Comparison of ENCODE assay signal across 1 cellular context in the genomic region with DNA sequence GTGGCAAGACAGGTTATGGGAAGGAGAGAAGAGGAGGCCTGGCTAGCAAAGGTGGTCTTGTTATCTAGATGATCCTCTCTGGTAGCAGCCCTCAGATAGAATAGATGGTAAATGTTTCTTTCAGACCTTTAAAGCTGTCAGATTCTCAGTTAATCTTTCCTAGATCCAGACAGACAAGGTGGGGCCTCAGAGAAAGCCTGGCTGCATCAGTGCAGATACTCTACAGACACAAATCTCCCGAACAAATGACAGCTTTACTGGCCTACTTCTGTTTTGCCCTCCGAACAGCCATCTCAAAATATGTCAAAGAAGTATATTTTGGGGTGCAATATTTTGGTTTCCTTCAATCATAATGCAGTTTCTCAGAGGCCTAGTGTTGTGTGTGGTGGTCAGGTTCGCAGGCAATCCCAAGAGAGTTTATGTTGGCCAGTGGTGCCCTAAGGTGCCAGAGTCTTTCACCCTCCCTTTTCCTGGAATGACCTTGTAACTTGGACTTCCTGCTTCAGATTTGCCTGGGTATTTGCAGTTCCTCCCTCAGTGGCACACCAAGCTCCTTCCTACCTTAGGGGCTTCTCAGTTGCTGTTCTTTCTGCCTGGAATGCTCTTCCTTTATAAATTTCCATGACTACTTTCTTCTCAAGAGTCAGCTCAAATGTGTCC.
TF ChIP-seq lines count a peak whose summit lies in the region.

No MANE protein-coding gene starts in this region.

TF ChIP-seq in GM23338, 12 proteins besides CTCF, POLR2A, EP300 and RAD21:
- TF ChIP-seq, protein P1, sequence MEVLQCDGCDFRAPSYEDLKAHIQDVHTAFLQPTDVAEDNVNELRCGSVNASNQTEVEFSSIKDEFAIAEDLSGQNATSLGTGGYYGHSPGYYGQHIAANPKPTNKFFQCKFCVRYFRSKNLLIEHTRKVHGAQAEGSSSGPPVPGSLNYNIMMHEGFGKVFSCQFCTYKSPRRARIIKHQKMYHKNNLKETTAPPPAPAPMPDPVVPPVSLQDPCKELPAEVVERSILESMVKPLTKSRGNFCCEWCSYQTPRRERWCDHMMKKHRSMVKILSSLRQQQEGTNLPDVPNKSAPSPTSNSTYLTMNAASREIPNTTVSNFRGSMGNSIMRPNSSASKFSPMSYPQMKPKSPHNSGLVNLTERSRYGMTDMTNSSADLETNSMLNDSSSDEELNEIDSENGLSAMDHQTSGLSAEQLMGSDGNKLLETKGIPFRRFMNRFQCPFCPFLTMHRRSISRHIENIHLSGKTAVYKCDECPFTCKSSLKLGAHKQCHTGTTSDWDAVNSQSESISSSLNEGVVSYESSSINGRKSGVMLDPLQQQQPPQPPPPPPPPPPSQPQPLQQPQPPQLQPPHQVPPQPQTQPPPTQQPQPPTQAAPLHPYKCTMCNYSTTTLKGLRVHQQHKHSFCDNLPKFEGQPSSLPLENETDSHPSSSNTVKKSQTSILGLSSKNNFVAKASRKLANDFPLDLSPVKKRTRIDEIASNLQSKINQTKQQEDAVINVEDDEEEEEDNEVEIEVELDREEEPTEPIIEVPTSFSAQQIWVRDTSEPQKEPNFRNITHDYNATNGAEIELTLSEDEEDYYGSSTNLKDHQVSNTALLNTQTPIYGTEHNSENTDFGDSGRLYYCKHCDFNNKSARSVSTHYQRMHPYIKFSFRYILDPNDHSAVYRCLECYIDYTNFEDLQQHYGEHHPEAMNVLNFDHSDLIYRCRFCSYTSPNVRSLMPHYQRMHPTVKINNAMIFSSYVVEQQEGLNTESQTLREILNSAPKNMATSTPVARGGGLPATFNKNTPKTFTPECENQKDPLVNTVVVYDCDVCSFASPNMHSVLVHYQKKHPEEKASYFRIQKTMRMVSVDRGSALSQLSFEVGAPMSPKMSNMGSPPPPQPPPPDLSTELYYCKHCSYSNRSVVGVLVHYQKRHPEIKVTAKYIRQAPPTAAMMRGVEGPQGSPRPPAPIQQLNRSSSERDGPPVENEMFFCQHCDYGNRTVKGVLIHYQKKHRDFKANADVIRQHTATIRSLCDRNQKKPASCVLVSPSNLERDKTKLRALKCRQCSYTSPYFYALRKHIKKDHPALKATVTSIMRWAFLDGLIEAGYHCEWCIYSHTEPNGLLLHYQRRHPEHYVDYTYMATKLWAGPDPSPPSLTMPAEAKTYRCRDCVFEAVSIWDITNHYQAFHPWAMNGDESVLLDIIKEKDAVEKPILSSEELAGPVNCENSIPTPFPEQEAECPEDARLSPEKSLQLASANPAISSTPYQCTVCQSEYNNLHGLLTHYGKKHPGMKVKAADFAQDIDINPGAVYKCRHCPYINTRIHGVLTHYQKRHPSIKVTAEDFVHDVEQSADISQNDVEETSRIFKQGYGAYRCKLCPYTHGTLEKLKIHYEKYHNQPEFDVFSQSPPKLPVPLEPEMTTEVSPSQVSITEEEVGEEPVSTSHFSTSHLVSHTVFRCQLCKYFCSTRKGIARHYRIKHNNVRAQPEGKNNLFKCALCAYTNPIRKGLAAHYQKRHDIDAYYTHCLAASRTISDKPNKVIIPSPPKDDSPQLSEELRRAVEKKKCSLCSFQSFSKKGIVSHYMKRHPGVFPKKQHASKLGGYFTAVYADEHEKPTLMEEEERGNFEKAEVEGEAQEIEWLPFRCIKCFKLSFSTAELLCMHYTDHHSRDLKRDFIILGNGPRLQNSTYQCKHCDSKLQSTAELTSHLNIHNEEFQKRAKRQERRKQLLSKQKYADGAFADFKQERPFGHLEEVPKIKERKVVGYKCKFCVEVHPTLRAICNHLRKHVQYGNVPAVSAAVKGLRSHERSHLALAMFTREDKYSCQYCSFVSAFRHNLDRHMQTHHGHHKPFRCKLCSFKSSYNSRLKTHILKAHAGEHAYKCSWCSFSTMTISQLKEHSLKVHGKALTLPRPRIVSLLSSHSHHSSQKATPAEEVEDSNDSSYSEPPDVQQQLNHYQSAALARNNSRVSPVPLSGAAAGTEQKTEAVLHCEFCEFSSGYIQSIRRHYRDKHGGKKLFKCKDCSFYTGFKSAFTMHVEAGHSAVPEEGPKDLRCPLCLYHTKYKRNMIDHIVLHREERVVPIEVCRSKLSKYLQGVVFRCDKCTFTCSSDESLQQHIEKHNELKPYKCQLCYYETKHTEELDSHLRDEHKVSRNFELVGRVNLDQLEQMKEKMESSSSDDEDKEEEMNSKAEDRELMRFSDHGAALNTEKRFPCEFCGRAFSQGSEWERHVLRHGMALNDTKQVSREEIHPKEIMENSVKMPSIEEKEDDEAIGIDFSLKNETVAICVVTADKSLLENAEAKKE (CRISPR knock-in tag; IDR thresholded peaks at IDR 0.05), result no peak
- no peak for TF ChIP-seq EZH2 (IDR thresholded peaks at IDR 0.05; ENCODE audit: low read depth, unreplicated experiment)
- TF ChIP-seq ZNF331 (CRISPR knock-in tag; IDR thresholded peaks at IDR 0.05; ENCODE audit: low read depth), result no peak
- TF ChIP-seq EZH2phosphoT487 (IDR thresholded peaks at IDR 0.05; ENCODE audit: unreplicated experiment), result no peak
- TF ChIP-seq JUNB (IDR thresholded peaks at IDR 0.05; ENCODE audit: unreplicated experiment), result no peak
- no peak for TF ChIP-seq NANOG (IDR thresholded peaks at IDR 0.05; ENCODE audit: borderline replicate concordance)
- TF ChIP-seq, protein P2, sequence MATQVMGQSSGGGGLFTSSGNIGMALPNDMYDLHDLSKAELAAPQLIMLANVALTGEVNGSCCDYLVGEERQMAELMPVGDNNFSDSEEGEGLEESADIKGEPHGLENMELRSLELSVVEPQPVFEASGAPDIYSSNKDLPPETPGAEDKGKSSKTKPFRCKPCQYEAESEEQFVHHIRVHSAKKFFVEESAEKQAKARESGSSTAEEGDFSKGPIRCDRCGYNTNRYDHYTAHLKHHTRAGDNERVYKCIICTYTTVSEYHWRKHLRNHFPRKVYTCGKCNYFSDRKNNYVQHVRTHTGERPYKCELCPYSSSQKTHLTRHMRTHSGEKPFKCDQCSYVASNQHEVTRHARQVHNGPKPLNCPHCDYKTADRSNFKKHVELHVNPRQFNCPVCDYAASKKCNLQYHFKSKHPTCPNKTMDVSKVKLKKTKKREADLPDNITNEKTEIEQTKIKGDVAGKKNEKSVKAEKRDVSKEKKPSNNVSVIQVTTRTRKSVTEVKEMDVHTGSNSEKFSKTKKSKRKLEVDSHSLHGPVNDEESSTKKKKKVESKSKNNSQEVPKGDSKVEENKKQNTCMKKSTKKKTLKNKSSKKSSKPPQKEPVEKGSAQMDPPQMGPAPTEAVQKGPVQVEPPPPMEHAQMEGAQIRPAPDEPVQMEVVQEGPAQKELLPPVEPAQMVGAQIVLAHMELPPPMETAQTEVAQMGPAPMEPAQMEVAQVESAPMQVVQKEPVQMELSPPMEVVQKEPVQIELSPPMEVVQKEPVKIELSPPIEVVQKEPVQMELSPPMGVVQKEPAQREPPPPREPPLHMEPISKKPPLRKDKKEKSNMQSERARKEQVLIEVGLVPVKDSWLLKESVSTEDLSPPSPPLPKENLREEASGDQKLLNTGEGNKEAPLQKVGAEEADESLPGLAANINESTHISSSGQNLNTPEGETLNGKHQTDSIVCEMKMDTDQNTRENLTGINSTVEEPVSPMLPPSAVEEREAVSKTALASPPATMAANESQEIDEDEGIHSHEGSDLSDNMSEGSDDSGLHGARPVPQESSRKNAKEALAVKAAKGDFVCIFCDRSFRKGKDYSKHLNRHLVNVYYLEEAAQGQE (IDR thresholded peaks at IDR 0.05; ENCODE audit: unreplicated experiment), result no peak
- TF ChIP-seq ZNF114 (CRISPR knock-in tag; IDR thresholded peaks at IDR 0.05), result no peak
- TF ChIP-seq CREB1 (CRISPR knock-in tag; IDR thresholded peaks at IDR 0.05; ENCODE audit: low read depth), result no peak
- TF ChIP-seq ETS1 (IDR thresholded peaks at IDR 0.05), result no peak
- no peak for TF ChIP-seq STAT1 (IDR thresholded peaks at IDR 0.05; ENCODE audit: unreplicated experiment)
- TF ChIP-seq POLR2AphosphoS5 (IDR thresholded peaks at IDR 0.05; ENCODE audit: low read depth), result no peak
